9 cellular contexts compared by ENCODE assay signal in genomic region chr11:126403658-126404057, GRCh38. TPM values are rescaled to one million over a fixed set of nuclear protein-coding genes. Genes with fewer than 3 reads are reported as not detected.
DNase-seq lines count a peak whose midpoint lies in the region; ATAC-seq and TF ChIP-seq lines count a peak whose summit lies in the region.
"Had no signal": no experiment of that assay in that cellular context is flagged by ENCODE, and none has a peak within 500 bp of the region (broad histone marks: within the 10 kb centered on the region; RNA-seq: fewer than 3 reads in every experiment).

No MANE protein-coding gene starts in this region.

- H3K9me3 Mint-ChIP-seq in GM23338: peaks cover 5% of the 10 kb centered on the region; the same call in 1 of the 3 replicates
- no peaks in the 10 kb centered on the region for H3K9me3 Mint-ChIP-seq in T-helper 2 cell treated with Interferon-gamma antibody and Interleukin-4, amounts not matched to agents 5 μg/mL and 100 μg/mL, for 36 hours

- H2AFZ ChIP-seq in GM23338: no peak overlapping the region

- no peaks in the 10 kb centered on the region for H3K27me3 ChIP-seq in GM23338 (ENCODE audit: insufficient read depth)
- H3K27me3 ChIP-seq in mucosa of rectum (ENCODE audit: control insufficient read depth in 2 of 2, insufficient read depth in 2 of 2, low read length in 2 of 2): no peaks in the 10 kb centered on the region

- no peak overlapping the region for H3K4me3 Mint-ChIP-seq in GM23338
- H3K4me3 Mint-ChIP-seq in T-helper 2 cell treated with Interferon-gamma antibody and Interleukin-4, amounts not matched to agents 5 μg/mL and 100 μg/mL, for 36 hours: no peak overlapping the region

- H3K27ac ChIP-seq in GM23338 (ENCODE audit: low read depth) (peak overlapping the region; percentile 37; the same call in 1 of the 2 replicates), mucosa of rectum (ENCODE audit: low read depth in 2 of 2, low read length in 2 of 2) (peak overlapping the region; percentile 75 to 87)

- H3K27me3 Mint-ChIP-seq in GM23338 (ENCODE audit: insufficient read depth, low read depth, poor library complexity): peaks cover 7% of the 10 kb centered on the region
- H3K27me3 Mint-ChIP-seq in T-helper 2 cell treated with Interferon-gamma antibody and Interleukin-4, amounts not matched to agents 5 μg/mL and 100 μg/mL, for 36 hours (ENCODE audit: low read depth): no peaks in the 10 kb centered on the region

- H3K9me3 ChIP-seq in mucosa of rectum (ENCODE audit: control insufficient read depth in 2 of 2, low read length in 2 of 2): no peaks in the 10 kb centered on the region

- DNase-seq in GM23338 (ENCODE audit: low spot score) (no peak), cerebellar cortex (ENCODE audit: low spot score) (no peak), NCI-H526 treated with DMSO at 0.1 percent for 48 hours (lab: John Stamatoyannopoulos, UW) (no peak), NCI-H446 treated with DMSO at 0.1 percent for 48 hours (lab: John Stamatoyannopoulos, UW) (no peak)
- no peak for DNase-seq in T-helper 2 cell treated with Interferon-gamma antibody and Interleukin-4, amounts not matched to agents 5 μg/mL and 100 μg/mL, for 36 hours (ENCODE audit: low spot score)

- 0 out of 2 replicates have a peak overlapping the region, but pooled peaks have one; percentile 38 for H3K4me2 ChIP-seq in GM23338

- H3K4me1 ChIP-seq in GM23338 (ENCODE audit: insufficient read depth) (peaks cover 16% of the 10 kb centered on the region), mucosa of rectum (ENCODE audit: control insufficient read depth in 2 of 2, insufficient read depth in 2 of 2, low read length in 2 of 2) (peaks cover 21 to 48% of the 10 kb centered on the region in 2 donors)

- ATAC-seq in GM18907 (IDR thresholded peaks at IDR 0.05; ENCODE audit: unreplicated experiment) (peak; percentile 93), GM23338 (peak; percentile 21), HG03469 (IDR thresholded peaks at IDR 0.05; ENCODE audit: unreplicated experiment) (peak; percentile 92)

- no peaks in the 10 kb centered on the region for H4K20me1 ChIP-seq in GM23338 (replicated peaks; ENCODE audit: insufficient read depth)

- TF ChIP-seq CTCF in GM23338 (conservative IDR thresholded peaks at IDR 0.05; ENCODE audit: low read depth in 2 of 2): no peak

- H3K9me2 ChIP-seq in GM23338 (ENCODE audit: insufficient read depth): no peaks in the 10 kb centered on the region

- H3K4me3 ChIP-seq in GM23338 (no peak overlapping the region), mucosa of rectum (ENCODE audit: low read length in 2 of 2) (no peak overlapping the region)
- H3K4me3 ChIP-seq: mucosa of descending colon had no signal

- H3K4me1 Mint-ChIP-seq in GM23338: peaks cover 29% of the 10 kb centered on the region
- no peaks in the 10 kb centered on the region for H3K4me1 Mint-ChIP-seq in T-helper 2 cell treated with Interferon-gamma antibody and Interleukin-4, amounts not matched to agents 5 μg/mL and 100 μg/mL, for 36 hours (ENCODE audit: low read depth)

- H3K36me3 ChIP-seq in GM23338 (ENCODE audit: insufficient read depth) (no peaks in the 10 kb centered on the region), mucosa of rectum (ENCODE audit: control insufficient read depth in 2 of 2, insufficient read depth in 2 of 2, low read length in 2 of 2) (peaks cover 13 to 18% of the 10 kb centered on the region in 2 donors)

- H3K27ac Mint-ChIP-seq in GM23338: no peak overlapping the region
- no peak overlapping the region for H3K27ac Mint-ChIP-seq in T-helper 2 cell treated with Interferon-gamma antibody and Interleukin-4, amounts not matched to agents 5 μg/mL and 100 μg/mL, for 36 hours

- peak overlapping the region in 1 of 2 donors; percentile 24 for H3K9ac ChIP-seq in mucosa of rectum (ENCODE audit: low read depth in 1 of 2, low read length in 2 of 2)

- no peaks in the 10 kb centered on the region for H3K79me2 ChIP-seq in GM23338 (replicated peaks; ENCODE audit: insufficient read depth)

- 0 out of 2 replicates have a peak, but pooled peaks cover 3% of the 10 kb centered on the region for H3F3A ChIP-seq in GM23338 (replicated peaks; ENCODE audit: low read depth)

- peaks cover 4% of the 10 kb centered on the region; the same call in 1 of the 3 replicates for H3K36me3 Mint-ChIP-seq in GM23338 (ENCODE audit: low read depth)
- H3K36me3 Mint-ChIP-seq in T-helper 2 cell treated with Interferon-gamma antibody and Interleukin-4, amounts not matched to agents 5 μg/mL and 100 μg/mL, for 36 hours (ENCODE audit: low read depth): no peaks in the 10 kb centered on the region

TF ChIP-seq in GM23338, 12 proteins besides CTCF, POLR2A, EP300 and RAD21:
- no peak for TF ChIP-seq REST (IDR thresholded peaks at IDR 0.05; ENCODE audit: unreplicated experiment)
- TF ChIP-seq STAT1 (IDR thresholded peaks at IDR 0.05; ENCODE audit: unreplicated experiment): no peak
- TF ChIP-seq EZH2phosphoT487 (IDR thresholded peaks at IDR 0.05; ENCODE audit: unreplicated experiment): no peak
- TF ChIP-seq JUNB (IDR thresholded peaks at IDR 0.05; ENCODE audit: unreplicated experiment): no peak
- no peak for TF ChIP-seq ETS1 (IDR thresholded peaks at IDR 0.05)
- TF ChIP-seq CREB1 (CRISPR knock-in tag; IDR thresholded peaks at IDR 0.05; ENCODE audit: low read depth): no peak
- TF ChIP-seq EZH2 (IDR thresholded peaks at IDR 0.05; ENCODE audit: low read depth, unreplicated experiment): no peak
- no peak for TF ChIP-seq ZNF331 (CRISPR knock-in tag; IDR thresholded peaks at IDR 0.05; ENCODE audit: low read depth)
- TF ChIP-seq POLR2AphosphoS5 (IDR thresholded peaks at IDR 0.05; ENCODE audit: low read depth): no peak

RNA-seq across cellular contexts. Expression of gene ST3GAL4, which starts 48.2 kb away (rescaled TPM):
- 16.6 and 28.0 TPM in 2 replicates for total RNA-seq in GM23338 (2014; rRNA removed; shearing (Covaris generic))
- polyA plus RNA-seq in GM23338 (2016; fragmentation: Nextera tagmentation; extraction: Ambion mirVana): 10.1 and 10.8 TPM in 2 replicates

Comparison
In these comparisons a context has a peak if more than half of its experiments do, and no peak if none do; other contexts are left out.
1. ATAC-seq: peak in every context shown above with its lines; median percentile 93 in GM18907; 92 in HG03469; 21 in GM23338.